Comparison of ENCODE assay signal across 8 cellular contexts in the genomic region with DNA sequence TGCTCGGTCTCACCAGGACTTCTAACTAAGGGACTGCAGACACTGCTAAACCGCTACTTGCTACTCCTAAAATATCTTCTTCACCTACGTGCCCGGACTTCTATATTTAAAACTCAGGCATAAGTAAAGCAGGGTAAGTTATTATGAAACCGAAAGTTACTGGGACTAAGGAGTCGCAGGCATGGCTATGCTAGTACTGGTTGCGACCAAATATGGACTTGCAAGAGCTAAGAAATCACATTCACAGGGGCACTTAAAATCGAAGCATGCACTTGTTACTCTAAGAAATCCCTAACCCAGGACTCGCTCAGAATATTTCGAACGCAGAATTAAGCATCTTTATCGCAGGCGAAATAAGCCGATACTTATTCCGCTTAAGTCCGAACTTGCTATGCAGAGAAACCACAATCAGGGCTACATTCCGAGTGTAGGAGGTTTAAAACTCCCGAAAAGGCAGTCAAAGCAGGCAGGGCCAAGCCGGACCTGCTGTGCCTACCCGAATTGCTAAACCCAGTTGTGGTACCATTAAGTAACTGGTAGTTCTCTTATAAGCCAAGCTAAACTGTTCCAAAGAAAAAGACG. TPM values are rescaled to one million over a fixed set of nuclear protein-coding genes. Genes with fewer than 3 reads are reported as not detected.
DNase-seq lines count a peak whose midpoint lies in the region; ATAC-seq and TF ChIP-seq lines count a peak whose summit lies in the region.

No MANE protein-coding gene starts in this region.

- POLR2A ChIA-PET in activated CD8-positive, alpha-beta T cell treated with anti-CD3 and anti-CD28 coated beads, Interleukin-2, amount 10 ng/mL, durations not matched to agents 7 days and 5 days (lab: Charles Lee) = interaction anchor here (0.5 to 8.1 kb wide), 18 partner anchors 9 to 564 kb away, joined by 3 to 532 read pairs (median 5); partner anchors contain the start of genes TMEM267 and ZNF131

- no peaks in the 10 kb centered on the region for H3K27me3 Mint-ChIP-seq in activated CD8-positive, alpha-beta T cell treated with anti-CD3 and anti-CD28 coated beads, Interleukin-2, amount 10 ng/mL, durations not matched to agents 7 days and 5 days (ENCODE audit: low read depth)
- no peaks in the 10 kb centered on the region for H3K27me3 Mint-ChIP-seq in stimulated activated naive CD8-positive, alpha-beta T cell treated with anti-CD3 and anti-CD28 coated beads, Interleukin-15, Interleukin-2, amounts not matched to agents 100 ng/mL and 50 ng/mL, for 24 hours

- H3K27ac Mint-ChIP-seq in activated CD8-positive, alpha-beta T cell treated with anti-CD3 and anti-CD28 coated beads, Interleukin-2, amount 10 ng/mL, durations not matched to agents 7 days and 5 days = peak overlapping the region; percentile 95
- peak overlapping the region; percentile 99 for H3K27ac Mint-ChIP-seq in stimulated activated naive CD8-positive, alpha-beta T cell treated with anti-CD3 and anti-CD28 coated beads, Interleukin-15, Interleukin-2, amounts not matched to agents 100 ng/mL and 50 ng/mL, for 24 hours

- no peaks in the 10 kb centered on the region for H3K9me3 Mint-ChIP-seq in activated CD8-positive, alpha-beta T cell treated with anti-CD3 and anti-CD28 coated beads, Interleukin-2, amount 10 ng/mL, durations not matched to agents 7 days and 5 days (ENCODE audit: insufficient read depth)
- H3K9me3 Mint-ChIP-seq in stimulated activated naive CD8-positive, alpha-beta T cell treated with anti-CD3 and anti-CD28 coated beads, Interleukin-15, Interleukin-2, amounts not matched to agents 100 ng/mL and 50 ng/mL, for 24 hours = no peaks in the 10 kb centered on the region

- CTCF ChIA-PET in activated CD8-positive, alpha-beta T cell treated with anti-CD3 and anti-CD28 coated beads, Interleukin-2, amount 10 ng/mL, durations not matched to agents 7 days and 5 days (lab: Charles Lee) = interaction anchor here (1.2 to 4.8 kb wide), 17 partner anchors 8 to 128 kb away, joined by 3 to 108 read pairs (median 6); no protein-coding TSS in a partner anchor

- H3K36me3 Mint-ChIP-seq in activated CD8-positive, alpha-beta T cell treated with anti-CD3 and anti-CD28 coated beads, Interleukin-2, amount 10 ng/mL, durations not matched to agents 7 days and 5 days (ENCODE audit: low read depth) = peaks cover 32% of the 10 kb centered on the region
- H3K36me3 Mint-ChIP-seq in stimulated activated naive CD8-positive, alpha-beta T cell treated with anti-CD3 and anti-CD28 coated beads, Interleukin-15, Interleukin-2, amounts not matched to agents 100 ng/mL and 50 ng/mL, for 24 hours (ENCODE audit: low read depth) = no peaks in the 10 kb centered on the region

- peaks cover 42% of the 10 kb centered on the region for H3K4me1 Mint-ChIP-seq in activated CD8-positive, alpha-beta T cell treated with anti-CD3 and anti-CD28 coated beads, Interleukin-2, amount 10 ng/mL, durations not matched to agents 7 days and 5 days (ENCODE audit: low read depth)
- H3K4me1 Mint-ChIP-seq in stimulated activated naive CD8-positive, alpha-beta T cell treated with anti-CD3 and anti-CD28 coated beads, Interleukin-15, Interleukin-2, amounts not matched to agents 100 ng/mL and 50 ng/mL, for 24 hours (ENCODE audit: low read depth) = peaks cover 63% of the 10 kb centered on the region

- DNase-seq in GM10266 (ENCODE audit: extremely low spot score) = peak; percentile 49
- DNase-seq in activated CD8-positive, alpha-beta T cell treated with anti-CD3 and anti-CD28 coated beads, Interleukin-2, amount 10 ng/mL, durations not matched to agents 7 days and 5 days = peak; percentile 72
- peak; percentile 57 for DNase-seq in germinal center (ENCODE audit: low spot score)
- no peak for DNase-seq in NCI-H345 (lab: John Stamatoyannopoulos, UW)
- DNase-seq in NCI-H1092 (lab: John Stamatoyannopoulos, UW) = no peak

- ATAC-seq in HG03565 (IDR thresholded peaks at IDR 0.05; ENCODE audit: unreplicated experiment) (peak; percentile 26), GM21723 (IDR thresholded peaks at IDR 0.05; ENCODE audit: unreplicated experiment) (no peak)
- peak; percentile 32 for ATAC-seq in activated CD8-positive, alpha-beta T cell treated with anti-CD3 and anti-CD28 coated beads, Interleukin-2, amount 10 ng/mL, durations not matched to agents 7 days and 5 days

- H3K4me3 Mint-ChIP-seq in activated CD8-positive, alpha-beta T cell treated with anti-CD3 and anti-CD28 coated beads, Interleukin-2, amount 10 ng/mL, durations not matched to agents 7 days and 5 days = peak overlapping the region; percentile 93
- H3K4me3 Mint-ChIP-seq in stimulated activated naive CD8-positive, alpha-beta T cell treated with anti-CD3 and anti-CD28 coated beads, Interleukin-15, Interleukin-2, amounts not matched to agents 100 ng/mL and 50 ng/mL, for 24 hours = peak overlapping the region; percentile 91

- no peak for TF ChIP-seq CTCF in GM10266 (IDR thresholded peaks at IDR 0.05; ENCODE audit: control insufficient read depth, insufficient read depth, low read depth, missing control alignments)

RNA-seq across cellular contexts. Expression of gene ANXA2R, which starts 2.1 kb away (rescaled TPM):
- total RNA-seq in activated CD8-positive, alpha-beta T cell treated with anti-CD3 and anti-CD28 coated beads, Interleukin-2, amount 10 ng/mL, durations not matched to agents 7 days and 5 days = 10 to 100 TPM; 28.0 to 29.3 TPM

Comparison
In these comparisons a context has a peak if more than half of its experiments do, and no peak if none do; other contexts are left out.
1. DNase-seq: peak in GM10266 (single experiment), activated CD8-positive, alpha-beta T cell treated with anti-CD3 and anti-CD28 coated beads, Interleukin-2, amount 10 ng/mL, durations not matched to agents 7 days and 5 days (single experiment) and germinal center (single experiment); none in NCI-H345 (single experiment) and NCI-H1092 (single experiment).